8 cellular contexts compared by ENCODE assay signal in the genomic region with DNA sequence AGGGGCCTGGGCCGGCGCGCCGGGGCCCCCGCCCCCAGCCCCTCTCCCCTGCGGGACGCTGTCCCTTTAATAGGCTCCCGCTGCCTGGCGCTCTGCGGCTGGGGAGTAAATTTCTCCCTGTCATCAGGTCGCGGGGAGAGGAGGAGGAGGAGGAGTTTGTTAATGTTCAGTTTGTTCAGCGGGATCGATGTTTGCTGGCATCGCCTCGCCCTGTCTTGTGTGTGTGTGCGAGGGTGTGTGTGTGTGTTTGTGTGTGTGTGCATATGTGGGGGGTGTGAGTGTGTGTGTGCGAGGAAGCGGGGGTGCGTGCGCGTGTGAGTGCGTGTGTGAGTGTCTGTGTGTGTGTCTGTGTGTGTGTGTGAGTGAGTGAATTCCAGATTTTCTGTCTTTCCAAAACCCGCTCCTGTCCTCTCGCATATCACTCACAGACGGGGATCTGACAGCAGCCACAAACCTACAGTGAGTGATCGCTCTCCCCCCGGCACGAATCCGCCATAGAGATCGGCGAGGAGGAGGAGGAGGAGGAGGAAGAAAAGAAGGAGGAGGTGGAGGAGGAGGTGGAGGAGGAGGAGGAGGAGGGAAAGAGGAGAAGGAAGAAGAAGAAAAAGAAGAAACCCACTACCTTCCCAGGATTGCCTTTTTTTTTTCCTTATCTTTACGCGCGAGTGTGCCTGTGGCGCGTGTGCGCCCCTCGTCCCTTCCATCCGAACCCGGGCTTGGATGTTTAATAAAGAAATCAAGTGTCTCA. TPM values are rescaled to one million over a fixed set of nuclear protein-coding genes. Genes with fewer than 3 reads are reported as not detected.
DNase-seq lines count a peak whose midpoint lies in the region; ATAC-seq and TF ChIP-seq lines count a peak whose summit lies in the region.

A gene with protein sequence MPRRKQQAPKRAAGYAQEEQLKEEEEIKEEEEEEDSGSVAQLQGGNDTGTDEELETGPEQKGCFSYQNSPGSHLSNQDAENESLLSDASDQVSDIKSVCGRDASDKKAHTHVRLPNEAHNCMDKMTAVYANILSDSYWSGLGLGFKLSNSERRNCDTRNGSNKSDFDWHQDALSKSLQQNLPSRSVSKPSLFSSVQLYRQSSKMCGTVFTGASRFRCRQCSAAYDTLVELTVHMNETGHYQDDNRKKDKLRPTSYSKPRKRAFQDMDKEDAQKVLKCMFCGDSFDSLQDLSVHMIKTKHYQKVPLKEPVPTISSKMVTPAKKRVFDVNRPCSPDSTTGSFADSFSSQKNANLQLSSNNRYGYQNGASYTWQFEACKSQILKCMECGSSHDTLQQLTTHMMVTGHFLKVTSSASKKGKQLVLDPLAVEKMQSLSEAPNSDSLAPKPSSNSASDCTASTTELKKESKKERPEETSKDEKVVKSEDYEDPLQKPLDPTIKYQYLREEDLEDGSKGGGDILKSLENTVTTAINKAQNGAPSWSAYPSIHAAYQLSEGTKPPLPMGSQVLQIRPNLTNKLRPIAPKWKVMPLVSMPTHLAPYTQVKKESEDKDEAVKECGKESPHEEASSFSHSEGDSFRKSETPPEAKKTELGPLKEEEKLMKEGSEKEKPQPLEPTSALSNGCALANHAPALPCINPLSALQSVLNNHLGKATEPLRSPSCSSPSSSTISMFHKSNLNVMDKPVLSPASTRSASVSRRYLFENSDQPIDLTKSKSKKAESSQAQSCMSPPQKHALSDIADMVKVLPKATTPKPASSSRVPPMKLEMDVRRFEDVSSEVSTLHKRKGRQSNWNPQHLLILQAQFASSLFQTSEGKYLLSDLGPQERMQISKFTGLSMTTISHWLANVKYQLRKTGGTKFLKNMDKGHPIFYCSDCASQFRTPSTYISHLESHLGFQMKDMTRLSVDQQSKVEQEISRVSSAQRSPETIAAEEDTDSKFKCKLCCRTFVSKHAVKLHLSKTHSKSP (N-terminal part only) (plus strand): TSS at position 169 of the 748 bp plus-strand sequence. CDS start 936 bp downstream, outside the sequence.

- no peaks in the 10 kb centered on the region for H4K20me1 ChIP-seq in MM.1S (ENCODE audit: insufficient read depth, low read length)

- peak within 1 kb of the TSS; percentile 63 for H3K4me3 Mint-ChIP-seq in central memory CD8-positive, alpha-beta T cell

- H3K27ac Mint-ChIP-seq in central memory CD8-positive, alpha-beta T cell (ENCODE audit: low read depth) = peak within 1 kb of the TSS; percentile 7

- H3K9ac ChIP-seq in MM.1S (ENCODE audit: low read length) = peak within 1 kb of the TSS; percentile 42; the same call in 1 of the 2 replicates

- peaks cover 12% of the 10 kb centered on the region for H3K4me1 Mint-ChIP-seq in central memory CD8-positive, alpha-beta T cell

- intact Hi-C loops in A673 (cut with micrococcal nuclease; ENCODE audit: unreplicated experiment) (loop anchor here (5.0 kb wide), 1 partner anchor 175 kb away; no protein-coding TSS in a partner anchor), lower leg skin (cut with DNase I; ENCODE audit: low total_unique reads) (no loop called here)

- H3K27me3 ChIP-seq in A673 (replicated peaks; ENCODE audit: insufficient read depth, low read depth, low read length, poor library complexity) (no peaks in the 10 kb centered on the region), MM.1S (replicated peaks; ENCODE audit: insufficient read depth, low read length) (no peaks in the 10 kb centered on the region), WERI-Rb-1 (ENCODE audit: insufficient read depth, low read depth, severe bottlenecking) (no peaks in the 10 kb centered on the region)

- ATAC-seq in central memory CD8-positive, alpha-beta T cell (replicated peaks; ENCODE audit: extremely low read depth, poor library complexity, severe bottlenecking) = peak; percentile 26
- ATAC-seq in HG02759 (IDR thresholded peaks at IDR 0.05; ENCODE audit: unreplicated experiment) (no peak), HG03095 (IDR thresholded peaks at IDR 0.05; ENCODE audit: unreplicated experiment) (no peak)

- H3K79me2 ChIP-seq in MM.1S (ENCODE audit: low read length) = no peaks in the 10 kb centered on the region

- DNase-seq in A673 (ENCODE audit: low spot score) (peak; percentile 77), MM.1S (peak; percentile 11), WERI-Rb-1 (peak; percentile 32), lower leg skin (ENCODE audit: low spot score in 2 of 2) (peak; percentile 51 to 88)
- DNase-seq in central memory CD8-positive, alpha-beta T cell (ENCODE audit: low spot score in 2 of 2) = no peak
- DNase-seq in stimulated activated CD4-positive, alpha-beta T cell treated with anti-CD3 and anti-CD28 coated beads, Interleukin-4, amount 100 ng/mL, for 24 hours = peak; percentile 67

- H3K9me3 ChIP-seq in A673 (ENCODE audit: low read depth, low read length, poor library complexity, severe bottlenecking) (no peaks in the 10 kb centered on the region), MM.1S (replicated peaks; ENCODE audit: insufficient read depth, low read length) (no peaks in the 10 kb centered on the region), WERI-Rb-1 (ENCODE audit: severe bottlenecking) (no peaks in the 10 kb centered on the region)

- H3K4me3 ChIP-seq in A673 (ENCODE audit: low read depth, low read length, poor library complexity, severe bottlenecking) (peak within 1 kb of the TSS; percentile 63), MM.1S (ENCODE audit: low read length) (peak within 1 kb of the TSS; percentile 78), WERI-Rb-1 (ENCODE audit: low read depth, low read length) (peak within 1 kb of the TSS; percentile 66), lower leg skin (ENCODE audit: low read depth, poor library complexity, severe bottlenecking) (peak within 1 kb of the TSS; percentile 49)

- H3K27ac ChIP-seq in A673 (ENCODE audit: low read depth, low read length, poor library complexity, severe bottlenecking) (peak within 1 kb of the TSS; percentile 56), MM.1S (ENCODE audit: low read length) (no peak within 1 kb of the TSS), WERI-Rb-1 (no peak within 1 kb of the TSS)

- no peaks in the 10 kb centered on the region for H3K9me2 ChIP-seq in MM.1S (replicated peaks; ENCODE audit: insufficient read depth, low read length)

- CTCF ChIA-PET in A673 (lab: Charles Lee) = no interaction called here

- no peak for TF ChIP-seq POLR2A in lower leg skin (IDR thresholded peaks at IDR 0.05)

- no peaks in the 10 kb centered on the region for H3K36me3 ChIP-seq in A673 (ENCODE audit: insufficient read depth, low read length, poor library complexity, severe bottlenecking)
- H3K36me3 ChIP-seq in MM.1S (replicated peaks; ENCODE audit: insufficient read depth, low read length) = no peaks in the 10 kb centered on the region
- H3K36me3 ChIP-seq in WERI-Rb-1 = no peaks in the 10 kb centered on the region

- peaks cover 2% of the 10 kb centered on the region for H3K36me3 Mint-ChIP-seq in central memory CD8-positive, alpha-beta T cell (ENCODE audit: insufficient read depth)

- peak within 1 kb of the TSS; percentile 85 for H2AFZ ChIP-seq in MM.1S (ENCODE audit: low read length)

- 0 to 1% methylated on average over 40 of the region's 41 CpGs for WGBS in lower leg skin, 2 donors

- H3K4me1 ChIP-seq in A673 (ENCODE audit: insufficient read depth, low read length, poor library complexity, severe bottlenecking) (peaks cover 12% of the 10 kb centered on the region), MM.1S (ENCODE audit: low read length) (no peaks in the 10 kb centered on the region)

- POLR2A ChIA-PET in A673 (lab: Charles Lee; ENCODE audit: low non-redundant PET) = no interaction called here

- H3K4me2 ChIP-seq in MM.1S (ENCODE audit: low read depth, low read length) = peak within 1 kb of the TSS; percentile 96

- TF ChIP-seq CTCF in A673 (conservative IDR thresholded peaks at IDR 0.05; ENCODE audit: low read depth, low read length) = no peak
- TF ChIP-seq CTCF in MM.1S (IDR thresholded peaks at IDR 0.05; ENCODE audit: low read length) = no peak
- TF ChIP-seq CTCF in WERI-Rb-1 (IDR thresholded peaks at IDR 0.05; ENCODE audit: low read depth, low read length) = no peak
- TF ChIP-seq CTCF in lower leg skin (IDR thresholded peaks at IDR 0.05) = peak in 1 of 3 donors; percentile 11

- peaks cover 94% of the 10 kb centered on the region for H3K27me3 Mint-ChIP-seq in central memory CD8-positive, alpha-beta T cell

- H3K9me3 Mint-ChIP-seq in central memory CD8-positive, alpha-beta T cell = no peaks in the 10 kb centered on the region

- H3F3A ChIP-seq in MM.1S (ENCODE audit: insufficient read depth, low read length) = no peaks in the 10 kb centered on the region

- BruUV-seq in A673 (replicated peaks; lab: Mats Ljungman, UMichigan) = no TSS peak

RNA-seq across cellular contexts. Expression of the gene that starts here (rescaled TPM):
- total RNA-seq in A673 (2021) (4.1 and 7.3 TPM in 2 replicates), lower leg skin (10 to 100 TPM in 3 of 4 donors, 1 to 10 TPM in 1; 8.1 to 25.7 (median 10.5) TPM)

Comparison
In these comparisons a context has a peak if more than half of its experiments do, and no peak if none do; other contexts are left out.
1. DNase-seq: peak in A673 (single experiment), MM.1S (single experiment), WERI-Rb-1 (single experiment), lower leg skin (2 of 2) and stimulated activated CD4-positive, alpha-beta T cell treated with anti-CD3 and anti-CD28 coated beads, Interleukin-4, amount 100 ng/mL, for 24 hours (single experiment); none in central memory CD8-positive, alpha-beta T cell (0 of 2).
2. Peak in every context shown above with its lines, with median percentiles within 50 percentile points of each other: H3K4me3 ChIP-seq.